Comparison of ENCODE assay signal across 13 cellular contexts in genomic region chr1:167955915-167956314, GRCh38. TPM values are rescaled to one million over a fixed set of nuclear protein-coding genes. Genes with fewer than 3 reads are reported as not detected.
"Had no signal": no experiment of that assay in that cellular context is flagged by ENCODE, and none has a peak within 500 bp of the region (broad histone marks: within the 10 kb centered on the region; RNA-seq: fewer than 3 reads in every experiment).

No MANE protein-coding gene starts in this region.

- DNase-seq: activated CD4-positive, alpha-beta T cell treated with anti-CD3 and anti-CD28 coated beads, Interleukin-2, amount 10 ng/mL, durations not matched to agents 7 days and 5 days; activated CD4-positive, CD25-positive, alpha-beta regulatory T cell; activated CD8-positive, alpha-beta memory T cell treated with anti-CD3 and anti-CD28 coated beads for 24 hours; activated naive CD8-positive, alpha-beta T cell treated with anti-CD3 and anti-CD28 coated beads, Interleukin-2, amount 10 ng/mL, durations not matched to agents 7 days and 5 days; cortex of kidney; effector CD4-positive, alpha-beta T cell; head of caudate nucleus; occipital lobe; stimulated activated CD4-positive, alpha-beta T cell treated with anti-CD3 and anti-CD28 coated beads, Interleukin-2, amount 100 ng/mL, for 48 hours; tibial artery had no signal

- H3K4me3 ChIP-seq: right atrium auricular region, tibial artery had no signal

- H3K4me1 ChIP-seq: right atrium auricular region had no signal

- H3K27me3 ChIP-seq: right atrium auricular region, tibial artery had no signal

- ATAC-seq: stimulated activated memory B cell treated with anti-CD40 and anti-IgM and Interleukin-4, amounts not matched to agents 10 μg/mL and 1 μg/mL and 100 μg/mL, for 72 hours had no signal

- H3K9me3 ChIP-seq: right atrium auricular region, tibial artery had no signal

- H3K27ac ChIP-seq: right atrium auricular region, tibial artery had no signal

RNA-seq across cellular contexts. Expression of gene ADCY10, which starts 42.0 kb away (rescaled TPM):
- total RNA-seq: endothelial cell of umbilical vein had no signal
